6 cellular contexts compared by ENCODE assay signal in genomic region chr12:50084409-50084774, GRCh38. TPM values are rescaled to one million over a fixed set of nuclear protein-coding genes. Genes with fewer than 3 reads are reported as not detected.
DNase-seq lines count a peak whose midpoint lies in the region; ATAC-seq, FAIRE-seq and TF ChIP-seq lines count a peak whose summit lies in the region.
"Not testable (repeated sequence)": the region's sequence is repeated elsewhere in the genome, so short reads cannot be mapped to it uniquely, and the experiment has no call there.

No MANE protein-coding gene starts in this region.

- not testable (repeated sequence) for ATAC-seq in activated CD4-positive, alpha-beta T cell treated with anti-CD3 and anti-CD28 coated beads for 36 hours; pancreas; aorta (ENCODE audit: low FRiP score)

- peak overlapping the region; percentile 96 for H3K27ac Mint-ChIP-seq in activated CD4-positive, alpha-beta T cell treated with anti-CD3 and anti-CD28 coated beads for 36 hours

- not testable (repeated sequence) for DNase-seq in activated CD4-positive, alpha-beta T cell treated with anti-CD3 and anti-CD28 coated beads for 36 hours; pancreas; aorta

- CTCF ChIA-PET in HEK293 (lab: Yijun Ruan, JAX) = interaction anchor here (0.5 to 3.8 kb wide), 29 partner anchors 8 to 1330 kb away, joined by 3 to 34 read pairs (median 5); partner anchors contain the start of genes CERS5 and COX14
- CTCF ChIA-PET in activated CD4-positive, alpha-beta T cell treated with anti-CD3 and anti-CD28 coated beads for 36 hours (lab: Charles Lee) = interaction anchor here (0.5 to 8.5 kb wide), 22 partner anchors 8 to 322 kb away, joined by 3 to 146 read pairs (median 4); partner anchors contain the start of genes CERS5, COX14, GPD1 and RACGAP1

- FAIRE-seq in pancreas (lab: Jason Lieb, UNC) = not testable (repeated sequence)

- intact Hi-C loops in activated CD4-positive, alpha-beta T cell treated with anti-CD3 and anti-CD28 coated beads for 36 hours (cut with DNase I, micrococcal nuclease) = loop anchor here in 1 of 2 experiments (2.0 to 10.0 kb wide), 3 partner anchors 82 to 316 kb away; partner anchors contain the start of genes CERS5 and LARP4
- intact Hi-C loops in pancreas (cut with DNase I) = not testable (repeated sequence)
- intact Hi-C loops in aorta (cut with DNase I) = loop anchor here in 1 of 2 donors (10.0 kb wide), 1 partner anchor 230 kb away; no protein-coding TSS in a partner anchor

- POLR2A ChIA-PET in HEK293 (lab: Yijun Ruan, JAX) = interaction anchor here (0.5 to 2.9 kb wide), 26 partner anchors 8 to 263 kb away, joined by 3 to 68 read pairs (median 4); partner anchors contain the start of genes BCDIN3D, CERS5, COX14 and GPD1
- POLR2A ChIA-PET in activated CD4-positive, alpha-beta T cell treated with anti-CD3 and anti-CD28 coated beads for 36 hours (lab: Charles Lee) = interaction anchor here (0.6 to 2.4 kb wide), 9 partner anchors 25 to 343 kb away, joined by 3 to 31 read pairs (median 6); partner anchors contain the start of genes CERS5, COX14 and RACGAP1

- TF ChIP-seq CTCF in HEK293 (tag by site-specific recombination; IDR thresholded peaks at IDR 0.05); pancreas (IDR thresholded peaks at IDR 0.05): not testable (repeated sequence)

- peak overlapping the region; percentile 69 for H3K27ac ChIP-seq in HEK293 (ENCODE audit: extremely low read depth, low read depth, low read length)
- H3K27ac ChIP-seq in cingulate gyrus (ENCODE audit: low read depth, low read length) = peak overlapping the region; percentile 76
- peak overlapping the region; percentile 89 to 95 (median 93) for H3K27ac ChIP-seq in pancreas
- peak overlapping the region in 1 of 2 donors; percentile 62 for H3K27ac ChIP-seq in aorta (ENCODE audit: low read depth in 1 of 2, low read length in 2 of 2)

- H3K4me3 ChIP-seq in HEK293 (ENCODE audit: low read depth, low read length) (peak overlapping the region; percentile 75), iPS-18c (ENCODE audit: insufficient read depth, low read depth, low read length) (peak overlapping the region; percentile 77), pancreas (peak overlapping the region; percentile 68 to 98 (median 86)), aorta (ENCODE audit: low read length in 2 of 2) (peak overlapping the region; percentile 76 to 88)

- H3K36me3 ChIP-seq in HEK293 (ENCODE audit: control insufficient read depth in 2 of 2, insufficient read depth in 1 of 2, low read length in 2 of 2) = peaks cover 22 to 34% of the 10 kb centered on the region in 2 experiments
- not testable (repeated sequence) for H3K36me3 ChIP-seq in pancreas; aorta (ENCODE audit: control insufficient read depth in 1 of 2, insufficient read depth in 2 of 2, low read length in 1 of 2)

- not testable (repeated sequence) for H3K27me3 ChIP-seq in pancreas; aorta (ENCODE audit: control insufficient read depth in 1 of 2, insufficient read depth in 2 of 2, low read length in 1 of 2)

- not testable (repeated sequence) for H3K9me3 Mint-ChIP-seq in activated CD4-positive, alpha-beta T cell treated with anti-CD3 and anti-CD28 coated beads for 36 hours (ENCODE audit: low read depth)

- peak overlapping the region; percentile 85 for H3K4me3 Mint-ChIP-seq in activated CD4-positive, alpha-beta T cell treated with anti-CD3 and anti-CD28 coated beads for 36 hours

- peaks cover 36% of the 10 kb centered on the region for H3K4me1 Mint-ChIP-seq in activated CD4-positive, alpha-beta T cell treated with anti-CD3 and anti-CD28 coated beads for 36 hours

- not testable (repeated sequence) for H3K4me1 ChIP-seq in HEK293 (ENCODE audit: control insufficient read depth, insufficient read depth, low read length); pancreas; aorta (ENCODE audit: control insufficient read depth in 1 of 2, insufficient read depth in 2 of 2, low read length in 2 of 2)

- not testable (repeated sequence) for H3K9me3 ChIP-seq in HEK293 (ENCODE audit: control insufficient read depth, insufficient read depth, low read depth, low read length); iPS-18c (ENCODE audit: control insufficient read depth, insufficient read depth, low read length); pancreas; aorta (ENCODE audit: control insufficient read depth, low read length)

- 36 to 42% methylated on average over 7 of the region's 7 CpGs for WGBS in pancreas, 2 donors
- WGBS in aorta, 2 donors = 31 to 32% methylated on average over 7 of the region's 7 CpGs

- not testable (repeated sequence) for H3K27me3 Mint-ChIP-seq in activated CD4-positive, alpha-beta T cell treated with anti-CD3 and anti-CD28 coated beads for 36 hours

- peaks cover 14% of the 10 kb centered on the region for H3K36me3 Mint-ChIP-seq in activated CD4-positive, alpha-beta T cell treated with anti-CD3 and anti-CD28 coated beads for 36 hours (ENCODE audit: low read depth)

TF ChIP-seq in HEK293, 187 proteins besides CTCF, POLR2A, EP300 and RAD21:
- TF ChIP-seq ZNF335 (tag by site-specific recombination; conservative IDR thresholded peaks at IDR 0.05) (peak; percentile 68), EGR2 (tag by site-specific recombination; IDR thresholded peaks at IDR 0.05; ENCODE audit: low read depth) (0 out of 2 replicates have a peak, but pooled peaks have one; percentile 19), ZBTB26 (tag by site-specific recombination; optimal IDR thresholded peaks at IDR 0.05) (peak; percentile 8), ZFHX2 (tag by site-specific recombination; conservative IDR thresholded peaks at IDR 0.05) (peak; percentile 31), ZNF362 (tag by site-specific recombination; IDR thresholded peaks at IDR 0.05) (peak; percentile 64; the same call in 1 of the 2 replicates)

RNA-seq across cellular contexts. Expression of gene SMARCD1, which starts 0.8 kb away (rescaled TPM):
- total RNA-seq in activated CD4-positive, alpha-beta T cell treated with anti-CD3 and anti-CD28 coated beads for 36 hours = 10 to 100 TPM; 51.8 to 76.6 TPM
- total RNA-seq in pancreas (10 to 100 TPM; 13.7 to 22.8 (median 15.4) TPM), aorta (10 to 100 TPM; 41.0 to 44.6 TPM)
- polyA plus RNA-seq in pancreas (10 to 100 TPM; 12.5 to 22.6 TPM), aorta (10 to 100 TPM; 15.0 to 19.9 TPM)

RNA-seq across cellular contexts. Expression of gene GPD1, which starts 19.4 kb away (rescaled TPM):
- under 1 TPM; 0.25 to 0.37 TPM for total RNA-seq in activated CD4-positive, alpha-beta T cell treated with anti-CD3 and anti-CD28 coated beads for 36 hours
- total RNA-seq in pancreas (10 to 100 TPM in 1 of 6 donors, 1 to 10 TPM in 1, under 1 TPM in 4; 0.75 to 14.2 (median 0.90) TPM), aorta (1 to 10 TPM; 2.2 to 3.1 TPM)
- polyA plus RNA-seq in pancreas (10 to 100 TPM in 1 of 2 donors, 1 to 10 TPM in 1; 8.4 to 11.3 TPM), aorta (10 to 100 TPM in 1 of 2 donors, under 1 TPM in 1; 0.61 to 24.8 TPM)

RNA-seq across cellular contexts. Expression of gene ASIC1, which starts 27.0 kb away (rescaled TPM):
- total RNA-seq in activated CD4-positive, alpha-beta T cell treated with anti-CD3 and anti-CD28 coated beads for 36 hours = 1 to 10 TPM; 7.3 to 8.0 TPM
- 1 to 10 TPM in 1 of 6 donors, under 1 TPM in 5; 0.14 to 1.0 (median 0.55) TPM for total RNA-seq in pancreas
- polyA plus RNA-seq in pancreas = 1 to 10 TPM in 1 of 2 donors, under 1 TPM in 1; 0.38 to 1.0 TPM
- 1 to 10 TPM in 1 of 2 donors, under 1 TPM in 1; 0.39 to 5.8 TPM for total RNA-seq in aorta
- polyA plus RNA-seq in aorta = 1 to 10 TPM in 1 of 2 donors, not detected in 1; 1.2 TPM

RNA-seq across cellular contexts. Expression of gene COX14, which starts 27.6 kb away (rescaled TPM):
- total RNA-seq in activated CD4-positive, alpha-beta T cell treated with anti-CD3 and anti-CD28 coated beads for 36 hours = 10 to 100 TPM; 26.8 to 44.2 TPM
- total RNA-seq in pancreas = 10 to 100 TPM; 16.8 to 29.3 (median 20.9) TPM
- polyA plus RNA-seq in pancreas = 10 to 100 TPM; 36.5 to 62.0 TPM
- total RNA-seq in aorta = 10 to 100 TPM; 49.3 to 52.7 TPM
- polyA plus RNA-seq in aorta = 100 to 1,000 TPM in 1 of 2 donors, 10 to 100 TPM in 1; 93.6 to 214 TPM

RNA-seq across cellular contexts. Expression of gene RACGAP1, which starts 59.1 kb away (rescaled TPM):
- total RNA-seq in activated CD4-positive, alpha-beta T cell treated with anti-CD3 and anti-CD28 coated beads for 36 hours = 100 to 1,000 TPM in 1 of 2 experiments, 10 to 100 TPM in 1; 99.7 to 118 TPM
- total RNA-seq in pancreas (1 to 10 TPM; 1.1 to 6.3 (median 2.8) TPM), aorta (10 to 100 TPM in 1 of 2 donors, 1 to 10 TPM in 1; 8.0 to 10.1 TPM)
- polyA plus RNA-seq in pancreas (1 to 10 TPM in 1 of 2 donors, under 1 TPM in 1; 0.72 to 1.9 TPM), aorta (1 to 10 TPM; 4.6 to 7.9 TPM)
